ENCODE assay signal across 15 cellular contexts in the genomic region with DNA sequence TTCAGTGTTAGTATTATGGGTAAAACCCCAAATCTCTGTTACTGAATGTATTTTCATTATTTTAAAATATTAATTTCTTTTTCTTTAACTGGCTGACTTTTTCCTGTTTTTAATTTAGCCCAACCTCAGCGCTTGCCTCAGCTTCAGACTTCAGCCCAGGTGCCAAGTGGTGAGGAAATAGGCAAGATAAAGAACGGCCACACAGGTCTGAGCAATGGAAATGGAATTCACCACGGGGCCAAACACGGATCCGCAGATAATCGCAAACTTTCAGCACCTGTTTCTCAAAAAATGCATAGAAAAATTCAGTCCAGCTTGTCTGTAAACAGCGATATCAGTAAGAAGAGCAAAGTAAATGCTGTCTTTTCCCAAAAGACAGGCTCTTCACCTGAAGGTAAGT. TPM values are rescaled to one million over a fixed set of nuclear protein-coding genes. Genes with fewer than 3 reads are reported as not detected.
DNase-seq lines count a peak whose midpoint lies in the region; ATAC-seq and TF ChIP-seq lines count a peak whose summit lies in the region.
"Had no signal": no experiment of that assay in that cellular context is flagged by ENCODE, and none has a peak within 500 bp of the region (broad histone marks: within the 10 kb centered on the region; RNA-seq: fewer than 3 reads in every experiment).

No MANE protein-coding gene starts in this region.

- H3K4me1 Mint-ChIP-seq in Calu3 (ENCODE audit: low read depth, unreplicated experiment), result peaks cover 30% of the 10 kb centered on the region

- BruUV-seq in Calu3 (replicated peaks; lab: Mats Ljungman, UMichigan), result no TSS peak

- peaks cover 2% of the 10 kb centered on the region for H3K9me3 Mint-ChIP-seq in Calu3 (ENCODE audit: low read depth, unreplicated experiment)
- H3K9me3 Mint-ChIP-seq: CD4-positive, CD25-positive, alpha-beta regulatory T cell; endodermal cell had no signal

- H3K4me3 Mint-ChIP-seq in Calu3 (ENCODE audit: low read depth, unreplicated experiment), result peak overlapping the region; percentile 48
- H3K4me3 Mint-ChIP-seq: endodermal cell had no signal

- CTCF ChIA-PET in Calu3 (lab: Charles Lee), result no interaction called here

- TF ChIP-seq CTCF in Calu3 (IDR thresholded peaks at IDR 0.05; ENCODE audit: unreplicated experiment), result no peak
- TF ChIP-seq CTCF in omental fat pad (IDR thresholded peaks at IDR 0.05), result no peak

- no peaks in the 10 kb centered on the region for H3K27me3 Mint-ChIP-seq in Calu3 (ENCODE audit: unreplicated experiment)
- H3K27me3 Mint-ChIP-seq: CD4-positive, CD25-positive, alpha-beta regulatory T cell had no signal

- H3K27ac Mint-ChIP-seq in Calu3 (ENCODE audit: unreplicated experiment), result peak overlapping the region; percentile 52
- H3K27ac Mint-ChIP-seq: endodermal cell had no signal

- ATAC-seq in esophagus mucosa, result peak; percentile 62
- ATAC-seq in omental fat pad (ENCODE audit: low FRiP score), result peak; percentile 75

- intact Hi-C loops in Calu3 (cut with micrococcal nuclease; ENCODE audit: unreplicated experiment), result no loop called here

- DNase-seq in Calu3 (peak; percentile 70), M059J (ENCODE audit: low read depth) (peak; percentile 16), omental fat pad (ENCODE audit: low spot score) (peak; percentile 39), activated gamma-delta T cell treated with Interleukin-2 at 50 U/mL for 16 hours (no peak), HuH-7 (ENCODE audit: low spot score) (no peak), NCI-H2227 (lab: John Stamatoyannopoulos, UW; ENCODE audit: unreplicated experiment) (no peak), SIG-M5 (lab: John Stamatoyannopoulos, UW) (no peak)
- DNase-seq: activated CD4-positive, CD25-positive, alpha-beta regulatory T cell treated with anti-CD3 and anti-CD28 coated beads, Interleukin-2, amount 50 U/mL, for 72 hours; activated naive CD4-positive, alpha-beta T cell treated with anti-CD3 and anti-CD28 coated beads, Interleukin-2, amount 50 U/mL, for 16 hours; CD4-positive, CD25-positive, alpha-beta regulatory T cell; endodermal cell; HCEC 1CT; kidney glomerular epithelial cell had no signal

- H3K36me3 Mint-ChIP-seq in Calu3 (ENCODE audit: insufficient read depth, unreplicated experiment), result no peaks in the 10 kb centered on the region

RNA-seq across cellular contexts. Expression of a gene that starts 57.5 kb away (rescaled TPM):
- total RNA-seq in Calu3 (2022) (12.5 and 13.0 TPM in 2 replicates), esophagus mucosa (23.2 TPM), omental fat pad (100 to 1,000 TPM in 1 of 4 donors, 10 to 100 TPM in 3; 46.7 to 176 (median 79.2) TPM)
- total RNA-seq in M059J (2014; rRNA removed; shearing (Covaris generic)), result 13.6 and 19.1 TPM in 2 replicates
- total RNA-seq: OCI-LY7 had no signal

Comparison
In these comparisons a context has a peak if more than half of its experiments do, and no peak if none do; other contexts are left out.
1. DNase-seq: peak in Calu3 (single experiment), M059J (single experiment) and omental fat pad (single experiment); none in activated gamma-delta T cell treated with Interleukin-2 at 50 U/mL for 16 hours (single experiment), HuH-7 (single experiment), NCI-H2227 (single experiment) and SIG-M5 (single experiment).